Comparison of ENCODE assay signal across 9 cellular contexts in genomic region chr2:65388051-65388531, GRCh38. TPM values are rescaled to one million over a fixed set of nuclear protein-coding genes. Genes with fewer than 3 reads are reported as not detected.
A peak's percentile ranks its signal among the peaks of the same experiment; 100 is the strongest.
DNase-seq lines count a peak whose midpoint lies in the region; ATAC-seq, FAIRE-seq and TF ChIP-seq lines count a peak whose summit lies in the region.
"Had no signal": no experiment of that assay in that cellular context is flagged by ENCODE, and none has a peak within 500 bp of the region (broad histone marks: within the 10 kb centered on the region; RNA-seq: fewer than 3 reads in every experiment).

No MANE protein-coding gene starts in this region.

- peaks cover 13 to 20% (median 15%) of the 10 kb centered on the region in 3 donors for H3K4me1 ChIP-seq in pancreas

- no peaks in the 10 kb centered on the region for H3K36me3 ChIP-seq in pancreas

- no peak overlapping the region for H3K4me3 ChIP-seq in pancreas

- no peak for FAIRE-seq in pancreas (lab: Jason Lieb, UNC)

- no peaks in the 10 kb centered on the region for H3K27me3 ChIP-seq in pancreas

- no peak overlapping the region for H3K27ac ChIP-seq in pancreas

- intact Hi-C loops in pancreas (cut with DNase I): loop anchor here in 1 of 3 donors (10.0 kb wide), 1 partner anchor 47 kb away; the partner anchor contains the start of gene SPRED2

- H3K9me3 ChIP-seq in pancreas: no peaks in the 10 kb centered on the region

- DNase-seq in pancreas (peak in 3 of 6 donors; percentile 6 to 32 (median 31)), NCI-H1092 treated with DMSO at 0.1 percent for 48 hours (lab: John Stamatoyannopoulos, UW) (no peak), D341Med (ENCODE audit: low spot score) (no peak), NCI-H524 treated with DMSO at 0.1 percent for 48 hours (lab: John Stamatoyannopoulos, UW) (no peak), activated gamma-delta T cell treated with Interleukin-2 at 50 U/mL for 16 hours (no peak)
- DNase-seq: activated CD8-positive, alpha-beta T cell treated with anti-CD3 and anti-CD28 coated beads, Interleukin-2, amount 10 ng/mL, durations not matched to agents 7 days and 5 days had no signal

- WGBS in pancreas, 2 donors: 81 to 89% methylated on average over 16 of the region's 16 CpGs

- TF ChIP-seq CTCF in pancreas (IDR thresholded peaks at IDR 0.05): no peak

- ATAC-seq in GM18907 (IDR thresholded peaks at IDR 0.05; ENCODE audit: unreplicated experiment): peak; percentile 81
- ATAC-seq in HG02623 (IDR thresholded peaks at IDR 0.05; ENCODE audit: unreplicated experiment): peak; percentile 68
- peak; percentile 62 for ATAC-seq in HG03571 (IDR thresholded peaks at IDR 0.05; ENCODE audit: unreplicated experiment)
- peak in 3 of 4 donors; percentile 34 to 69 (median 67) for ATAC-seq in pancreas
- ATAC-seq: activated CD8-positive, alpha-beta T cell treated with anti-CD3 and anti-CD28 coated beads, Interleukin-2, amount 10 ng/mL, durations not matched to agents 7 days and 5 days had no signal

RNA-seq across cellular contexts. Expression of gene SPRED2, which starts 44.3 kb away (rescaled TPM):
- total RNA-seq in pancreas: 10 to 100 TPM; 13.8 to 20.0 (median 16.3) TPM
- 10 to 100 TPM in 1 of 2 donors, 1 to 10 TPM in 1; 6.2 to 12.2 TPM for polyA plus RNA-seq in pancreas
